ENCODE assay signal across 2 cellular contexts in the genomic region with DNA sequence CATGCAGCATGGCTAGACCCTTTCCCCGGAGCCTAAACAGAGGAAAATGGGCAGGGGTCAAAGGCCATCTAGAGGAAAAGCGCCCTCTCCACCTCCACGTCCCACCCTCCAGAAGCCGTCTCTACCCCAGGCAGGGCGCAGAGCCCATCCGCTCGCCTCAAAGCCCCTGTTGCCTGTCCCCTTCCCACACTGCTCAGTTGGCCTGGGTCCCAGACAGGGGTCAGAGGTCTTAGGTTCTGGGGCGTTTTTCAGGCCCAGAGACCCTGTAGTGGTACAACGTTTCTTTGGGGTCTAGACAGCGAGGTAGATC.
TF ChIP-seq lines count a peak whose summit lies in the region.

No MANE protein-coding gene starts in this region.

TF ChIP-seq in K562, 482 proteins besides CTCF, POLR2A, EP300 and RAD21 (continues in another document):
- TF ChIP-seq NBN (IDR thresholded peaks at IDR 0.05; ENCODE audit: low read depth) (0 out of 2 replicates have a peak, but pooled peaks have one; percentile 27), PTTG1 (tag; IDR thresholded peaks at IDR 0.05; ENCODE audit: low read depth) (no peak), TRIM28 (IDR thresholded peaks at IDR 0.05) (0 out of 2 replicates have a peak, but pooled peaks have one; percentile 45), ZNF699 (CRISPR knock-in tag; IDR thresholded peaks at IDR 0.05; ENCODE audit: insufficient replicate concordance) (no peak), POLR2G (IDR thresholded peaks at IDR 0.05; ENCODE audit: low read depth, low read length) (peak; percentile 33), ETV1 (tag; conservative IDR thresholded peaks at IDR 0.05; ENCODE audit: low read depth) (0 out of 2 replicates have a peak, but pooled peaks have one; percentile 9), TCF3 (CRISPR knock-in tag; IDR thresholded peaks at IDR 0.05) (peak; percentile 6; the same call in 1 of the 2 replicates), ZNF830 (CRISPR knock-in tag; IDR thresholded peaks at IDR 0.05) (0 out of 2 replicates have a peak, but pooled peaks have one; percentile 64), ZNF589 (CRISPR knock-in tag; IDR thresholded peaks at IDR 0.05; ENCODE audit: low read depth) (peak; percentile 81; the same call in 1 of the 2 replicates), NR2C1 (IDR thresholded peaks at IDR 0.05) (peak; percentile 91), NR2C1 (tag; IDR thresholded peaks at IDR 0.05) (peak; percentile 94), RBFOX2 (IDR thresholded peaks at IDR 0.05; ENCODE audit: low read depth, low read length) (peak; percentile 68), FOXP1 (CRISPR knock-in tag; IDR thresholded peaks at IDR 0.05) (0 out of 2 replicates have a peak, but pooled peaks have one; percentile 8), PHB (CRISPR knock-in tag; IDR thresholded peaks at IDR 0.05) (peak; percentile 32; the same call in 1 of the 2 replicates), DPF2 (IDR thresholded peaks at IDR 0.05) (peak; percentile 49), ZFX (CRISPR knock-in tag; IDR thresholded peaks at IDR 0.05) (peak; percentile 49; the same call in 1 of the 2 replicates), HLTF (IDR thresholded peaks at IDR 0.05) (peak; percentile 59; the same call in 1 of the 2 replicates), ZNF583 (CRISPR knock-in tag; IDR thresholded peaks at IDR 0.05) (no peak), HDAC1 (IDR thresholded peaks at IDR 0.05) (peak in 1 of 2 experiments; percentile 62; a peak in 1 of 4 replicates), PHF8 (IDR thresholded peaks at IDR 0.05; ENCODE audit: borderline replicate concordance, low read length) (peak; percentile 68; the same call in 1 of the 2 replicates), RFX7 (CRISPR knock-in tag; IDR thresholded peaks at IDR 0.05) (0 out of 2 replicates have a peak, but pooled peaks have one; percentile 33), PKNOX1 (IDR thresholded peaks at IDR 0.05) (no peak), ZSCAN29 (IDR thresholded peaks at IDR 0.05) (0 out of 2 replicates have a peak, but pooled peaks have one; percentile 40), RUNX1 (IDR thresholded peaks at IDR 0.05; ENCODE audit: low read depth) (no peak), DNMT1 (IDR thresholded peaks at IDR 0.05) (no peak), RHOXF2B (CRISPR knock-in tag; conservative IDR thresholded peaks at IDR 0.05) (no peak), POU5F1 (IDR thresholded peaks at IDR 0.05; ENCODE audit: borderline replicate concordance, low read depth, low read length, partially characterized antibody) (no peak), ZNF511 (CRISPR knock-in tag; IDR thresholded peaks at IDR 0.05) (peak; percentile 35; the same call in 1 of the 2 replicates)
- TF ChIP-seq, protein P1, sequence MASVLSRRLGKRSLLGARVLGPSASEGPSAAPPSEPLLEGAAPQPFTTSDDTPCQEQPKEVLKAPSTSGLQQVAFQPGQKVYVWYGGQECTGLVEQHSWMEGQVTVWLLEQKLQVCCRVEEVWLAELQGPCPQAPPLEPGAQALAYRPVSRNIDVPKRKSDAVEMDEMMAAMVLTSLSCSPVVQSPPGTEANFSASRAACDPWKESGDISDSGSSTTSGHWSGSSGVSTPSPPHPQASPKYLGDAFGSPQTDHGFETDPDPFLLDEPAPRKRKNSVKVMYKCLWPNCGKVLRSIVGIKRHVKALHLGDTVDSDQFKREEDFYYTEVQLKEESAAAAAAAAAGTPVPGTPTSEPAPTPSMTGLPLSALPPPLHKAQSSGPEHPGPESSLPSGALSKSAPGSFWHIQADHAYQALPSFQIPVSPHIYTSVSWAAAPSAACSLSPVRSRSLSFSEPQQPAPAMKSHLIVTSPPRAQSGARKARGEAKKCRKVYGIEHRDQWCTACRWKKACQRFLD (CRISPR knock-in tag; IDR thresholded peaks at IDR 0.05) = no peak

TF ChIP-seq in HEK293T, 16 proteins besides CTCF, POLR2A, EP300 and RAD21:
- no peak for TF ChIP-seq TARDBP (IDR thresholded peaks at IDR 0.05)
- TF ChIP-seq FOXA1 (IDR thresholded peaks at IDR 0.05) = no peak
- no peak for TF ChIP-seq FOXK2 (IDR thresholded peaks at IDR 0.05)
- no peak for TF ChIP-seq ZNF384 (IDR thresholded peaks at IDR 0.05)
- TF ChIP-seq SP1 (IDR thresholded peaks at IDR 0.05) = no peak
- TF ChIP-seq ARNT (IDR thresholded peaks at IDR 0.05) = no peak
- TF ChIP-seq LEF1 (IDR thresholded peaks at IDR 0.05; ENCODE audit: borderline replicate concordance) = no peak
- no peak for TF ChIP-seq CTBP1 (IDR thresholded peaks at IDR 0.05; ENCODE audit: borderline replicate concordance)
- no peak for TF ChIP-seq NFRKB (IDR thresholded peaks at IDR 0.05)
- no peak for TF ChIP-seq L3MBTL2 (conservative IDR thresholded peaks at IDR 0.05)
- TF ChIP-seq SUZ12 (IDR thresholded peaks at IDR 0.05) = no peak
- no peak for TF ChIP-seq ELF4 (IDR thresholded peaks at IDR 0.05)
- TF ChIP-seq PKNOX1 (IDR thresholded peaks at IDR 0.05) = no peak
